Comparison of ENCODE assay signal across 26 cellular contexts in the genomic region with DNA sequence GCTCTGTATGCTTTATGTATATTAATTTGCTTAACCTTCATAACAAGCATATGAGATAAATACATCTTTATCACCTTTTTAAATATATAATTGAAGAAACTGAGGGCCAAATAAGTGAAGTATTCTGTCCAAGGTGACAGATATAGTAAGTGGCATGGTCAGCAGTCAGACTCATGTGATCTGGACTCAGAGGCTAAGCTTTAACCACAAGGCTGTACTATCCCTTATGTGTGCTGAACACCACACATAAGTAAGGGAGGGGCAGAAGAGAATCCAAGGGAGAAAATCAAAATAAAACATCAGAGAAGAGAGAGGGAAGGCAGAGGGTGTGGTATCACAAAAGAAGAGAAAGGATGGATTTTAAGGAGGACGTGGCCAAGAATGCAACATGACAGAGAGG.
"Had no signal": no experiment of that assay in that cellular context is flagged by ENCODE, and none has a peak within 500 bp of the region (broad histone marks: within the 10 kb centered on the region; RNA-seq: fewer than 3 reads in every experiment).

No MANE protein-coding gene starts in this region.

- DNase-seq: activated B cell treated with CpG ODN at 0.5 μM for 24 hours; activated CD4-positive, alpha-beta memory T cell treated with anti-CD3 and anti-CD28 coated beads for 36 hours; activated CD4-positive, alpha-beta T cell treated with anti-CD3 and anti-CD28 coated beads, Interleukin-2, amount 10 ng/mL, durations not matched to agents 24 days and 14 days; activated CD8-positive, alpha-beta memory T cell treated with anti-CD3 and anti-CD28 coated beads, Interleukin-2, amount 10 ng/mL, durations not matched to agents 7 days and 5 days; activated CD8-positive, alpha-beta memory T cell treated with anti-CD3 and anti-CD28 coated beads, Interleukin-2, amount 50 U/mL, for 4 hours; activated CD8-positive, alpha-beta T cell treated with anti-CD3 and anti-CD28 coated beads, Interleukin-2, amount 10 ng/mL, durations not matched to agents 7 days and 5 days; activated effector memory CD4-positive, alpha-beta T cell treated with anti-CD3 and anti-CD28 coated beads, Interleukin-2, amount 50 U/mL, for 16 hours; activated naive CD4-positive, alpha-beta T cell treated with anti-CD3 and anti-CD28 coated beads for 36 hours; activated T-cell treated with anti-CD3 and anti-CD28 coated beads, Interleukin-2, amount 50 U/mL, for 1 hour; activated T-cell treated with anti-CD3 and anti-CD28 coated beads, Interleukin-2, amount 50 U/mL, for 48 hours; amniotic stem cell; aorta; central memory CD4-positive, alpha-beta T cell; cerebellar nuclear complex; colonic mucosa; effector CD8-positive, alpha-beta T cell; gastrocnemius medialis; glutamatergic neuron; heart left ventricle; T-helper 9 cell; WERI-Rb-1 had no signal

- H3K9me3 ChIP-seq: breast epithelium, colonic mucosa, gastrocnemius medialis, heart left ventricle had no signal

- H3K27ac ChIP-seq: breast epithelium, cardiac muscle cell, colonic mucosa, foreskin keratinocyte, gastrocnemius medialis, heart left ventricle, WERI-Rb-1 had no signal

- H3K27me3 ChIP-seq: breast epithelium, cardiac muscle cell, colonic mucosa, foreskin keratinocyte, gastrocnemius medialis, heart left ventricle had no signal

- H3K36me3 ChIP-seq: breast epithelium, cardiac muscle cell, colonic mucosa, gastrocnemius medialis, heart left ventricle, WERI-Rb-1 had no signal

- H3K4me1 ChIP-seq: breast epithelium, gastrocnemius medialis, heart left ventricle had no signal

- H3K4me3 ChIP-seq: breast epithelium, cardiac muscle cell, colonic mucosa, gastrocnemius medialis, heart left ventricle had no signal

- ATAC-seq: activated CD4-positive, CD25-positive, alpha-beta regulatory T cell treated with anti-CD3 and anti-CD28 coated beads, Interleukin-2, amount 50 U/mL, for 24 hours; activated CD8-positive, alpha-beta memory T cell treated with anti-CD3 and anti-CD28 coated beads, Interleukin-2, amount 10 ng/mL, durations not matched to agents 7 days and 5 days; activated CD8-positive, alpha-beta T cell treated with anti-CD3 and anti-CD28 coated beads, Interleukin-2, amount 10 ng/mL, durations not matched to agents 7 days and 5 days; esophagus mucosa; gastrocnemius medialis; heart left ventricle had no signal
